Comparison of ENCODE assay signal across 8 cellular contexts in the genomic region with DNA sequence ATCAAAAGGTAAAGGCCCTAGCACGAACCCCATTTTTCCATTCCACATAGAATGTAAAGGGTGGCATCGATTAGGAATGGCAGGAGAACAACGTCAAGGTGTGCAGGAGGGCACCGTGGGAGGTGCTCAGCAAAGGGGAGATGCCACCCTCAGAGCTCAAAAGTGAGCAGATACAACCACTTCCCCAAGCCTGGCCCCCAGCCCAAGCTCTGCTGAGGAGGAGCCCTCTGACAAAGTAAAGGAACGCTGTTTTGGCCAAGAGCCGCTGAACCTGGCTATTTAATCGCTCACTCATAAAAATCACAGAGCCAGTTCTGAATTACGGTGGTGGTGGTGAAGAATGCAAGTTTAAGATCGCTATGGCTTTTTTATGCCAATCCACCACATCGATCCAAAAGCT. TPM values are rescaled to one million over a fixed set of nuclear protein-coding genes. Genes with fewer than 3 reads are reported as not detected.
DNase-seq lines count a peak whose midpoint lies in the region; ATAC-seq and TF ChIP-seq lines count a peak whose summit lies in the region.

No MANE protein-coding gene starts in this region.

- no peak for ATAC-seq in naive B cell (ENCODE audit: low read depth in 2 of 2)
- ATAC-seq in GM21367 (IDR thresholded peaks at IDR 0.05; ENCODE audit: unreplicated experiment), result no peak
- no peak for ATAC-seq in HG02623 (IDR thresholded peaks at IDR 0.05; ENCODE audit: unreplicated experiment)

- no peaks in the 10 kb centered on the region for H3K27me3 Mint-ChIP-seq in IgD-negative memory B cell
- no peaks in the 10 kb centered on the region for H3K27me3 Mint-ChIP-seq in chondrocyte (ENCODE audit: low read depth)
- H3K27me3 Mint-ChIP-seq in naive B cell, result no peaks in the 10 kb centered on the region

- TF ChIP-seq CTCF in chondrocyte (IDR thresholded peaks at IDR 0.05), result no peak

- H3K36me3 Mint-ChIP-seq in IgD-negative memory B cell (peaks cover 5% of the 10 kb centered on the region), chondrocyte (ENCODE audit: low read depth) (no peaks in the 10 kb centered on the region), naive B cell (peaks cover 0 to 2% of the 10 kb centered on the region in 2 donors)

- H3K4me1 Mint-ChIP-seq in IgD-negative memory B cell (peaks cover 44 to 47% (median 46%) of the 10 kb centered on the region in 3 donors), chondrocyte (ENCODE audit: low read depth) (peaks cover 12% of the 10 kb centered on the region), naive B cell (peaks cover 50 to 75% (median 64%) of the 10 kb centered on the region in 3 donors)

- peak overlapping the region; percentile 91 to 98 (median 96) for H3K4me3 Mint-ChIP-seq in IgD-negative memory B cell
- peak overlapping the region; percentile 84 for H3K4me3 Mint-ChIP-seq in chondrocyte (ENCODE audit: unreplicated experiment)
- H3K4me3 Mint-ChIP-seq in naive B cell, result peak overlapping the region; percentile 86 to 99 (median 94)

- H3K27ac Mint-ChIP-seq in IgD-negative memory B cell (peak overlapping the region; percentile 98 to 100 (median 99)), chondrocyte (ENCODE audit: unreplicated experiment) (peak overlapping the region; percentile 89), naive B cell (peak overlapping the region; percentile 97 to 99 (median 99))

- H3K9me3 Mint-ChIP-seq in IgD-negative memory B cell (no peaks in the 10 kb centered on the region), chondrocyte (ENCODE audit: low read depth) (no peaks in the 10 kb centered on the region), naive B cell (no peaks in the 10 kb centered on the region)

- DNase-seq in AG08395 (ENCODE audit: low spot score) (peak; percentile 5), chondrocyte (ENCODE audit: low spot score) (no peak), naive B cell (peak; percentile 14), glomerular visceral epithelial cell (ENCODE audit: extremely low spot score) (no peak), NCI-H2029 treated with DMSO at 0.1 percent for 48 hours (lab: John Stamatoyannopoulos, UW) (no peak)

RNA-seq across cellular contexts. Expression of a gene that starts 12.4 kb away (rescaled TPM):
- polyA plus RNA-seq in IgD-negative memory B cell, result 83.2 TPM
- 25.7 to 28.9 TPM (median 26.9 TPM) in 3 replicates for total RNA-seq in chondrocyte
- 100 to 1,000 TPM in 1 of 6 donors, 10 to 100 TPM in 5; 76.9 to 103 (median 88.7) TPM for polyA plus RNA-seq in naive B cell (ENCODE audit: low read depth in 6 of 6)

Comparison
In these comparisons a context has a peak if more than half of its experiments do, and no peak if none do; other contexts are left out.
1. DNase-seq: peak in AG08395 (single experiment) and naive B cell (single experiment); none in chondrocyte (single experiment), glomerular visceral epithelial cell (single experiment) and NCI-H2029 treated with DMSO at 0.1 percent for 48 hours (single experiment).
2. Peak in every context shown above with its lines, with median percentiles within 50 percentile points of each other: H3K27ac Mint-ChIP-seq and H3K4me3 Mint-ChIP-seq.